ENCODE assay signal across 1 cellular context in genomic region chr1:242057745-242058115, GRCh38.
TF ChIP-seq lines count a peak whose summit lies in the region.

No MANE protein-coding gene starts in this region.

TF ChIP-seq in GM23338, 12 proteins besides CTCF, POLR2A, EP300 and RAD21 (continued from another document):
- TF ChIP-seq REST (IDR thresholded peaks at IDR 0.05; ENCODE audit: unreplicated experiment) (no peak), JUNB (IDR thresholded peaks at IDR 0.05; ENCODE audit: unreplicated experiment) (no peak)
TF ChIP-seq in GM23338: peak in this region for 0.
